In the genomic region with DNA sequence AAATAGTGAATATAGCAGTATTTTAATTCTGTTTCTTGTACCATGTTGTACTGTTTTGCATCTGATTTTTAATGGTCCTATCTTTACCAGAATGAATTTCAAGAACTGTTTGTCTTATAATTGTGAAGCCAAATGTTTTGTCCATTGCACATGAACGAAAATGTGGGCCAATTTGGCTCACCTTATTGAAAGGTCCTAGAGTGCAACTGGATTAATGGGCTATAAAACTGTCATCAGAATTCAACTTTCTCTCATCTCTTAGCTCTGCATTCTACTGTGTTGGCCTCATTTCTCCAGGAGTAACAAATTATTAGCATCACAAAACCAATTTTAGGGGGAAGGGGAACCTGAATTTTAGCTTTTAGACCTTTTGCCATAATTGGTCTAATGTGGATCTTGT, we compare ENCODE assay signal across 19 cellular contexts.
A peak's percentile ranks its signal among the peaks of the same experiment; 100 is the strongest.
DNase-seq lines count a peak whose midpoint lies in the region; ATAC-seq and TF ChIP-seq lines count a peak whose summit lies in the region.
"Had no signal": no experiment of that assay in that cellular context is flagged by ENCODE, and none has a peak within 500 bp of the region (broad histone marks: within the 10 kb centered on the region; RNA-seq: fewer than 3 reads in every experiment).

No MANE protein-coding gene starts in this region.

- no peak overlapping the region for H3K4me2 ChIP-seq in GM23338
- H3K4me2 ChIP-seq: A549; BLaER1 treated with 17β-estradiol and CSF1 and Interleukin-3, amounts not matched to agents 10 nM and 100 nM had no signal

- no peaks in the 10 kb centered on the region for H3K27me3 Mint-ChIP-seq in GM23338 (ENCODE audit: insufficient read depth, low read depth, poor library complexity)
- no peaks in the 10 kb centered on the region for H3K27me3 Mint-ChIP-seq in stimulated activated naive CD8-positive, alpha-beta T cell treated with anti-CD3 and anti-CD28 coated beads, Interleukin-15, amount 100 ng/mL, for 72 hours
- H3K27me3 Mint-ChIP-seq: B cell; CD4-positive, alpha-beta T cell had no signal

- H3K36me3 ChIP-seq in GM23338 (ENCODE audit: insufficient read depth): no peaks in the 10 kb centered on the region
- H3K36me3 ChIP-seq: BLaER1 treated with 17β-estradiol and CSF1 and Interleukin-3, amounts not matched to agents 10 nM and 100 nM had no signal

- H3K4me1 ChIP-seq in GM23338 (ENCODE audit: insufficient read depth): no peaks in the 10 kb centered on the region; the same call in 1 of the 2 replicates
- H3K4me1 ChIP-seq: A549; BLaER1 treated with 17β-estradiol and CSF1 and Interleukin-3, amounts not matched to agents 10 nM and 100 nM; Caco-2 had no signal

- no peaks in the 10 kb centered on the region for H4K20me1 ChIP-seq in GM23338 (replicated peaks; ENCODE audit: insufficient read depth)
- H4K20me1 ChIP-seq: BLaER1 treated with 17β-estradiol and CSF1 and Interleukin-3, amounts not matched to agents 10 nM and 100 nM had no signal

- H3K4me3 ChIP-seq in GM23338 (no peak overlapping the region), fibroblast of mammary gland (ENCODE audit: control insufficient read depth, low read depth, low read length) (no peak overlapping the region), skeletal muscle cell (ENCODE audit: low read depth, low read length) (no peak overlapping the region)
- H3K4me3 ChIP-seq: A549; BLaER1 treated with 17β-estradiol and CSF1 and Interleukin-3, amounts not matched to agents 10 nM and 100 nM had no signal

- H3F3A ChIP-seq in GM23338 (replicated peaks; ENCODE audit: low read depth): no peaks in the 10 kb centered on the region

- H3K79me2 ChIP-seq in GM23338 (replicated peaks; ENCODE audit: insufficient read depth): no peaks in the 10 kb centered on the region

- no peak for DNase-seq in GM23338 (ENCODE audit: low spot score)
- peak; percentile 7 for DNase-seq in M059J (ENCODE audit: low read depth)
- peak; percentile 2 for DNase-seq in fibroblast of mammary gland (ENCODE audit: low read depth)
- DNase-seq in skeletal muscle cell (ENCODE audit: low read depth): peak; percentile 10
- no peak for DNase-seq in activated CD4-positive, alpha-beta T cell treated with anti-CD3 and anti-CD28 coated beads, Interleukin-2, amount 50 U/mL, for 1 hour
- DNase-seq in stimulated activated naive CD8-positive, alpha-beta T cell treated with anti-CD3 and anti-CD28 coated beads, Interleukin-15, amount 100 ng/mL, for 72 hours: no peak
- DNase-seq: AML-193; Caco-2; Calu3; CD4-positive, alpha-beta T cell; CD8-positive, alpha-beta T cell; DMS79 treated with DMSO at 0.1 percent for 48 hours; GF-D8 had no signal

- peaks cover 4% of the 10 kb centered on the region; the same call in 2 of the 3 replicates for H3K36me3 Mint-ChIP-seq in GM23338 (ENCODE audit: low read depth)
- H3K36me3 Mint-ChIP-seq: CD8-positive, alpha-beta T cell had no signal

- no peaks in the 10 kb centered on the region; the same call in 2 of the 3 replicates for H3K4me1 Mint-ChIP-seq in GM23338
- H3K4me1 Mint-ChIP-seq in stimulated activated naive CD8-positive, alpha-beta T cell treated with anti-CD3 and anti-CD28 coated beads, Interleukin-15, amount 100 ng/mL, for 72 hours: no peaks in the 10 kb centered on the region
- H3K4me1 Mint-ChIP-seq: B cell had no signal

- peaks cover 2% of the 10 kb centered on the region; the same call in 1 of the 3 replicates for H3K9me3 Mint-ChIP-seq in GM23338
- H3K9me3 Mint-ChIP-seq in stimulated activated naive CD8-positive, alpha-beta T cell treated with anti-CD3 and anti-CD28 coated beads, Interleukin-15, amount 100 ng/mL, for 72 hours: no peaks in the 10 kb centered on the region

- no peak for ATAC-seq in GM23338
- ATAC-seq in stimulated activated naive CD8-positive, alpha-beta T cell treated with anti-CD3 and anti-CD28 coated beads, Interleukin-15, amount 100 ng/mL, for 72 hours: no peak
- ATAC-seq in GM21526 (IDR thresholded peaks at IDR 0.05; ENCODE audit: low FRiP score, unreplicated experiment): no peak
- ATAC-seq: A549; CD8-positive, alpha-beta T cell had no signal

- 0 out of 2 replicates have a peak overlapping the region, but pooled peaks have one; percentile 25 for H2AFZ ChIP-seq in GM23338

- no peak overlapping the region for H3K27ac Mint-ChIP-seq in GM23338
- H3K27ac Mint-ChIP-seq in stimulated activated naive CD8-positive, alpha-beta T cell treated with anti-CD3 and anti-CD28 coated beads, Interleukin-15, amount 100 ng/mL, for 72 hours: no peak overlapping the region
- H3K27ac Mint-ChIP-seq: B cell; CD4-positive, alpha-beta T cell; CD8-positive, alpha-beta T cell had no signal

- H3K4me3 Mint-ChIP-seq in GM23338: no peak overlapping the region
- H3K4me3 Mint-ChIP-seq in stimulated activated naive CD8-positive, alpha-beta T cell treated with anti-CD3 and anti-CD28 coated beads, Interleukin-15, amount 100 ng/mL, for 72 hours: no peak overlapping the region
- H3K4me3 Mint-ChIP-seq: B cell; CD4-positive, alpha-beta T cell; CD8-positive, alpha-beta T cell had no signal

- no peaks in the 10 kb centered on the region for H3K27me3 ChIP-seq in GM23338 (ENCODE audit: insufficient read depth)
- H3K27me3 ChIP-seq: BLaER1 treated with 17β-estradiol and CSF1 and Interleukin-3, amounts not matched to agents 10 nM and 100 nM had no signal

- TF ChIP-seq CTCF in GM23338 (conservative IDR thresholded peaks at IDR 0.05; ENCODE audit: low read depth in 2 of 2) (no peak), fibroblast of mammary gland (conservative IDR thresholded peaks at IDR 0.05; ENCODE audit: control insufficient read depth, insufficient read depth, low read depth, low read length) (no peak)

- no peak overlapping the region for H3K27ac ChIP-seq in GM23338 (ENCODE audit: low read depth)
- H3K27ac ChIP-seq: 22Rv1; A549; BLaER1 treated with 17β-estradiol and CSF1 and Interleukin-3, amounts not matched to agents 10 nM and 100 nM; C4-2B had no signal

- H3K9me2 ChIP-seq in GM23338 (ENCODE audit: insufficient read depth): 0 out of 2 replicates have a peak, but pooled peaks cover 3% of the 10 kb centered on the region

TF ChIP-seq in GM23338, 12 proteins besides CTCF, POLR2A, EP300 and RAD21 (continues in another document):
- TF ChIP-seq STAT1 (IDR thresholded peaks at IDR 0.05; ENCODE audit: unreplicated experiment) (no peak), JUNB (IDR thresholded peaks at IDR 0.05; ENCODE audit: unreplicated experiment) (no peak), CREB1 (CRISPR knock-in tag; IDR thresholded peaks at IDR 0.05; ENCODE audit: low read depth) (no peak), POLR2AphosphoS5 (IDR thresholded peaks at IDR 0.05; ENCODE audit: low read depth) (no peak), REST (IDR thresholded peaks at IDR 0.05; ENCODE audit: unreplicated experiment) (no peak), ZNF114 (CRISPR knock-in tag; IDR thresholded peaks at IDR 0.05) (no peak), EZH2phosphoT487 (IDR thresholded peaks at IDR 0.05; ENCODE audit: unreplicated experiment) (no peak), ETS1 (IDR thresholded peaks at IDR 0.05) (no peak)

Comparison
In these comparisons a context has a peak if more than half of its experiments do, and no peak if none do; other contexts are left out.
1. DNase-seq: peak in M059J (single experiment), fibroblast of mammary gland (single experiment) and skeletal muscle cell (single experiment); none in GM23338 (single experiment), activated CD4-positive, alpha-beta T cell treated with anti-CD3 and anti-CD28 coated beads, Interleukin-2, amount 50 U/mL, for 1 hour (single experiment) and stimulated activated naive CD8-positive, alpha-beta T cell treated with anti-CD3 and anti-CD28 coated beads, Interleukin-15, amount 100 ng/mL, for 72 hours (0 of 2).